31 cellular contexts compared by ENCODE assay signal in genomic region chr10:122548699-122549098, GRCh38. TPM values are rescaled to one million over a fixed set of nuclear protein-coding genes. Genes with fewer than 3 reads are reported as not detected.
"Had no signal": no experiment of that assay in that cellular context is flagged by ENCODE, and none has a peak within 500 bp of the region (broad histone marks: within the 10 kb centered on the region; RNA-seq: fewer than 3 reads in every experiment).

No MANE protein-coding gene starts in this region.

- H3K9me3 ChIP-seq: esophagus muscularis mucosa, gastroesophageal sphincter, heart left ventricle, right lobe of liver, suprapubic skin, vagina had no signal

- DNase-seq: dermis blood vessel endothelial cell; effector memory CD4-positive, alpha-beta T cell; foreskin keratinocyte; hippocampal formation; immature natural killer cell; islet precursor cell; kidney glomerular epithelial cell; mesenchymal stem cell; midbrain; naive B cell; right lobe of liver; stimulated activated CD4-positive, alpha-beta T cell treated with anti-CD3 and anti-CD28 coated beads, Interleukin-12 subunit alpha, Interleukin-12 subunit beta, amount 100 ng/mL, for 4 hours; stimulated activated CD4-positive, alpha-beta T cell treated with anti-CD3 and anti-CD28 coated beads, Interleukin-1b, Interleukin-23, amount 100 ng/mL, for 48 hours; stimulated activated CD4-positive, alpha-beta T cell treated with anti-CD3 and anti-CD28 coated beads, Interleukin-4, amount 100 ng/mL, for 1 hour; stimulated activated CD8-positive, alpha-beta memory T cell treated with anti-CD3 and anti-CD28 coated beads, Interleukin-4, amount 100 ng/mL, for 48 hours; stimulated activated naive CD4-positive, alpha-beta T cell; stimulated activated naive CD8-positive, alpha-beta T cell treated with anti-CD3 and anti-CD28 coated beads, Interleukin-15, amount 100 ng/mL, for 72 hours; trophoblast cell had no signal

- H3K36me3 ChIP-seq: esophagus muscularis mucosa, gastroesophageal sphincter, heart left ventricle, neural progenitor cell, right lobe of liver, suprapubic skin, vagina had no signal

- H3K9ac ChIP-seq: neural progenitor cell, parathyroid adenoma had no signal

- ATAC-seq: foreskin keratinocyte; gastroesophageal sphincter; heart left ventricle; natural killer cell treated with Interleukin-12 subunit alpha and Interleukin-12 subunit beta and Interleukin-15 and Interleukin-18, amount 100 ng/mL, for 72 hours; right lobe of liver; stimulated activated naive CD8-positive, alpha-beta T cell treated with anti-CD3 and anti-CD28 coated beads, Interleukin-15, amount 100 ng/mL, for 72 hours had no signal

- H3K4me1 ChIP-seq: gastroesophageal sphincter, neural progenitor cell, parathyroid adenoma, right lobe of liver, vagina had no signal

- H3K4me3 ChIP-seq: coronary artery, esophagus muscularis mucosa, gastroesophageal sphincter, heart left ventricle, neural progenitor cell, right lobe of liver, smooth muscle cell, suprapubic skin, vagina had no signal

- H3K27me3 ChIP-seq: esophagus muscularis mucosa, foreskin keratinocyte, gastroesophageal sphincter, heart left ventricle, neural progenitor cell, right lobe of liver, suprapubic skin, vagina had no signal

- H3K27ac ChIP-seq: coronary artery, esophagus muscularis mucosa, foreskin keratinocyte, gastroesophageal sphincter, heart left ventricle, neural progenitor cell, parathyroid adenoma, right lobe of liver, suprapubic skin, vagina had no signal

RNA-seq across cellular contexts. Expression of gene DMBT1, which starts 11.9 kb away (rescaled TPM):
- total RNA-seq: dermis blood vessel endothelial cell; endothelial cell of umbilical vein; epithelial cell of proximal tubule; lung microvascular endothelial cell; natural killer cell treated with Interleukin-12 subunit alpha and Interleukin-12 subunit beta and Interleukin-15 and Interleukin-18, amount 100 ng/mL, for 72 hours; smooth muscle cell; vagina had no signal
